In the genomic region with DNA sequence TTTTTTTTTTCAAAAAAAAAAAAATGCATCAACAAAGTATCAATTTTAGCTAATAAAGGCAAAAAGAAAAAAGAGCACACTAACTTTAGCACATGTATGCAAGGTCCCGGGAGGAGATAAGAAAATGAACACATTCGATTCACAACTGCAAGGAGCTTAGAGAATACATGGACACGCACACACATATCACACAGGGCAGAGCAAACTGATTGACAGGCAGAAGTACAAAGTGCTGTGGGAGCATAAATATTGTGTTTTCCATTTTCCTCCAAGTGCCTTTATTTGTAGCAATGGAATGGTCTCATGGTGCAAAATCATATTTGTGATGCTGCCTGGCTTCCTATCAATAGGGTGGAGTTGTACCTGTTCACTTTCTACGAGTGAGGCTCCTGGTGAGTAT, we compare ENCODE assay signal across 1 cellular context.
TF ChIP-seq lines count a peak whose summit lies in the region.

No MANE protein-coding gene starts in this region.

TF ChIP-seq in WTC11, 78 proteins besides CTCF, POLR2A, EP300 and RAD21 (continued from another document):
- TF ChIP-seq, protein P1, sequence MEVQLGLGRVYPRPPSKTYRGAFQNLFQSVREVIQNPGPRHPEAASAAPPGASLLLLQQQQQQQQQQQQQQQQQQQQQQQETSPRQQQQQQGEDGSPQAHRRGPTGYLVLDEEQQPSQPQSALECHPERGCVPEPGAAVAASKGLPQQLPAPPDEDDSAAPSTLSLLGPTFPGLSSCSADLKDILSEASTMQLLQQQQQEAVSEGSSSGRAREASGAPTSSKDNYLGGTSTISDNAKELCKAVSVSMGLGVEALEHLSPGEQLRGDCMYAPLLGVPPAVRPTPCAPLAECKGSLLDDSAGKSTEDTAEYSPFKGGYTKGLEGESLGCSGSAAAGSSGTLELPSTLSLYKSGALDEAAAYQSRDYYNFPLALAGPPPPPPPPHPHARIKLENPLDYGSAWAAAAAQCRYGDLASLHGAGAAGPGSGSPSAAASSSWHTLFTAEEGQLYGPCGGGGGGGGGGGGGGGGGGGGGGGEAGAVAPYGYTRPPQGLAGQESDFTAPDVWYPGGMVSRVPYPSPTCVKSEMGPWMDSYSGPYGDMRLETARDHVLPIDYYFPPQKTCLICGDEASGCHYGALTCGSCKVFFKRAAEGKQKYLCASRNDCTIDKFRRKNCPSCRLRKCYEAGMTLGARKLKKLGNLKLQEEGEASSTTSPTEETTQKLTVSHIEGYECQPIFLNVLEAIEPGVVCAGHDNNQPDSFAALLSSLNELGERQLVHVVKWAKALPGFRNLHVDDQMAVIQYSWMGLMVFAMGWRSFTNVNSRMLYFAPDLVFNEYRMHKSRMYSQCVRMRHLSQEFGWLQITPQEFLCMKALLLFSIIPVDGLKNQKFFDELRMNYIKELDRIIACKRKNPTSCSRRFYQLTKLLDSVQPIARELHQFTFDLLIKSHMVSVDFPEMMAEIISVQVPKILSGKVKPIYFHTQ (CRISPR knock-in tag; IDR thresholded peaks at IDR 0.05) = no peak
- TF ChIP-seq EMX1 (CRISPR knock-in tag; IDR thresholded peaks at IDR 0.05) = no peak
- TF ChIP-seq CBFB (CRISPR knock-in tag; IDR thresholded peaks at IDR 0.05; ENCODE audit: low read depth) = no peak
- TF ChIP-seq, protein P2, sequence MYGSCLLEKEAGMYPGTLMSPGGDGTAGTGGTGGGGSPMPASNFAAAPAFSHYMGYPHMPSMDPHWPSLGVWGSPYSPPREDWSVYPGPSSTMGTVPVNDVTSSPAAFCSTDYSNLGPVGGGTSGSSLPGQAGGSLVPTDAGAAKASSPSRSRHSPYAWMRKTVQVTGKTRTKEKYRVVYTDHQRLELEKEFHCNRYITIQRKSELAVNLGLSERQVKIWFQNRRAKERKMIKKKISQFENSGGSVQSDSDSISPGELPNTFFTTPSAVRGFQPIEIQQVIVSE (CRISPR knock-in tag; IDR thresholded peaks at IDR 0.05; ENCODE audit: borderline replicate concordance) = no peak
- TF ChIP-seq, protein P3, sequence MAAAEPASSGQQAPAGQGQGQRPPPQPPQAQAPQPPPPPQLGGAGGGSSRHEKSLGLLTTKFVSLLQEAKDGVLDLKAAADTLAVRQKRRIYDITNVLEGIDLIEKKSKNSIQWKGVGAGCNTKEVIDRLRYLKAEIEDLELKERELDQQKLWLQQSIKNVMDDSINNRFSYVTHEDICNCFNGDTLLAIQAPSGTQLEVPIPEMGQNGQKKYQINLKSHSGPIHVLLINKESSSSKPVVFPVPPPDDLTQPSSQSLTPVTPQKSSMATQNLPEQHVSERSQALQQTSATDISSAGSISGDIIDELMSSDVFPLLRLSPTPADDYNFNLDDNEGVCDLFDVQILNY (CRISPR knock-in tag; IDR thresholded peaks at IDR 0.05) = no peak
- TF ChIP-seq, protein P4, sequence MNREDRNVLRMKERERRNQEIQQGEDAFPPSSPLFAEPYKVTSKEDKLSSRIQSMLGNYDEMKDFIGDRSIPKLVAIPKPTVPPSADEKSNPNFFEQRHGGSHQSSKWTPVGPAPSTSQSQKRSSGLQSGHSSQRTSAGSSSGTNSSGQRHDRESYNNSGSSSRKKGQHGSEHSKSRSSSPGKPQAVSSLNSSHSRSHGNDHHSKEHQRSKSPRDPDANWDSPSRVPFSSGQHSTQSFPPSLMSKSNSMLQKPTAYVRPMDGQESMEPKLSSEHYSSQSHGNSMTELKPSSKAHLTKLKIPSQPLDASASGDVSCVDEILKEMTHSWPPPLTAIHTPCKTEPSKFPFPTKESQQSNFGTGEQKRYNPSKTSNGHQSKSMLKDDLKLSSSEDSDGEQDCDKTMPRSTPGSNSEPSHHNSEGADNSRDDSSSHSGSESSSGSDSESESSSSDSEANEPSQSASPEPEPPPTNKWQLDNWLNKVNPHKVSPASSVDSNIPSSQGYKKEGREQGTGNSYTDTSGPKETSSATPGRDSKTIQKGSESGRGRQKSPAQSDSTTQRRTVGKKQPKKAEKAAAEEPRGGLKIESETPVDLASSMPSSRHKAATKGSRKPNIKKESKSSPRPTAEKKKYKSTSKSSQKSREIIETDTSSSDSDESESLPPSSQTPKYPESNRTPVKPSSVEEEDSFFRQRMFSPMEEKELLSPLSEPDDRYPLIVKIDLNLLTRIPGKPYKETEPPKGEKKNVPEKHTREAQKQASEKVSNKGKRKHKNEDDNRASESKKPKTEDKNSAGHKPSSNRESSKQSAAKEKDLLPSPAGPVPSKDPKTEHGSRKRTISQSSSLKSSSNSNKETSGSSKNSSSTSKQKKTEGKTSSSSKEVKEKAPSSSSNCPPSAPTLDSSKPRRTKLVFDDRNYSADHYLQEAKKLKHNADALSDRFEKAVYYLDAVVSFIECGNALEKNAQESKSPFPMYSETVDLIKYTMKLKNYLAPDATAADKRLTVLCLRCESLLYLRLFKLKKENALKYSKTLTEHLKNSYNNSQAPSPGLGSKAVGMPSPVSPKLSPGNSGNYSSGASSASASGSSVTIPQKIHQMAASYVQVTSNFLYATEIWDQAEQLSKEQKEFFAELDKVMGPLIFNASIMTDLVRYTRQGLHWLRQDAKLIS (CRISPR knock-in tag; IDR thresholded peaks at IDR 0.05; ENCODE audit: borderline replicate concordance) = no peak
- TF ChIP-seq, protein P5, sequence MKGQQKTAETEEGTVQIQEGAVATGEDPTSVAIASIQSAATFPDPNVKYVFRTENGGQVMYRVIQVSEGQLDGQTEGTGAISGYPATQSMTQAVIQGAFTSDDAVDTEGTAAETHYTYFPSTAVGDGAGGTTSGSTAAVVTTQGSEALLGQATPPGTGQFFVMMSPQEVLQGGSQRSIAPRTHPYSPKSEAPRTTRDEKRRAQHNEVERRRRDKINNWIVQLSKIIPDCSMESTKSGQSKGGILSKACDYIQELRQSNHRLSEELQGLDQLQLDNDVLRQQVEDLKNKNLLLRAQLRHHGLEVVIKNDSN (CRISPR knock-in tag; IDR thresholded peaks at IDR 0.05) = no peak
- TF ChIP-seq ZNF671 (CRISPR knock-in tag; IDR thresholded peaks at IDR 0.05) = no peak
- TF ChIP-seq CREB1 (CRISPR knock-in tag; IDR thresholded peaks at IDR 0.05) = no peak
